ENCODE assay signal across 19 cellular contexts in genomic region chr14:39576258-39576657, GRCh38.
"Had no signal": no experiment of that assay in that cellular context is flagged by ENCODE, and none has a peak within 500 bp of the region (broad histone marks: within the 10 kb centered on the region; RNA-seq: fewer than 3 reads in every experiment).

No MANE protein-coding gene starts in this region.

- H3K36me3 ChIP-seq: brain microvascular endothelial cell, gastrocnemius medialis, heart left ventricle, left lung, neutrophil, uterus had no signal

- H3K4me1 ChIP-seq: gastrocnemius medialis, left lung, tibial artery, uterus had no signal

- ATAC-seq: activated CD4-positive, CD25-positive, alpha-beta regulatory T cell treated with anti-CD3 and anti-CD28 coated beads, Interleukin-2, amount 50 U/mL, for 24 hours; gastrocnemius medialis; heart left ventricle; left lung; naive thymus-derived CD8-positive, alpha-beta T cell; stimulated activated memory B cell treated with anti-CD40 and anti-IgM and Interleukin-4, amounts not matched to agents 10 μg/mL and 1 μg/mL and 100 μg/mL, for 72 hours had no signal

- H3K4me3 ChIP-seq: gastrocnemius medialis, heart left ventricle, left lung, tibial artery, uterus had no signal

- H3K27ac ChIP-seq: brain microvascular endothelial cell, gastrocnemius medialis, heart left ventricle, left lung, neutrophil, tibial artery, uterus had no signal

- DNase-seq: activated CD4-positive, alpha-beta T cell treated with anti-CD3 and anti-CD28 coated beads, Interleukin-2, amount 50 U/mL, for 1 hour; activated CD8-positive, alpha-beta memory T cell treated with anti-CD3 and anti-CD28 coated beads for 24 hours; activated naive CD8-positive, alpha-beta T cell treated with anti-CD3 and anti-CD28 coated beads for 36 hours; amygdala; brain microvascular endothelial cell; cerebellar nuclear complex; effector CD8-positive, alpha-beta T cell; gastrocnemius medialis; heart left ventricle; islet precursor cell; left lung; naive thymus-derived CD8-positive, alpha-beta T cell; retina; stimulated activated CD4-positive, alpha-beta T cell treated with anti-CD3 and anti-CD28 coated beads, Interleukin-2, amount 100 ng/mL, for 48 hours; tibial artery; uterus had no signal

- H3K27me3 ChIP-seq: brain microvascular endothelial cell, gastrocnemius medialis, heart left ventricle, left lung, neutrophil, tibial artery, uterus had no signal
